In genomic region chr11:1054143-1055108, GRCh38 we compare ENCODE assay signal across 13 cellular contexts. TPM values are rescaled to one million over a fixed set of nuclear protein-coding genes. Genes with fewer than 3 reads are reported as not detected.
DNase-seq lines count a peak whose midpoint lies in the region; ATAC-seq and TF ChIP-seq lines count a peak whose summit lies in the region.
"Had no signal": no experiment of that assay in that cellular context is flagged by ENCODE, and none has a peak within 500 bp of the region (broad histone marks: within the 10 kb centered on the region; RNA-seq: fewer than 3 reads in every experiment).

No MANE protein-coding gene starts in this region.

- BruUV-seq in PC-3 (replicated peaks; lab: Mats Ljungman, UMichigan): TSS peak; percentile 87

- H3K36me3 ChIP-seq in PC-3 (ENCODE audit: low read depth, low read length): no peaks in the 10 kb centered on the region
- H3K36me3 ChIP-seq in transverse colon: no peaks in the 10 kb centered on the region

- no peak for ATAC-seq in left cardiac atrium
- ATAC-seq in Right ventricle myocardium inferior: no peak
- ATAC-seq in PC-3: peak; percentile 44
- no peak for ATAC-seq in HG03520 (IDR thresholded peaks at IDR 0.05; ENCODE audit: unreplicated experiment)
- ATAC-seq: stimulated activated naive CD8-positive, alpha-beta T cell treated with anti-CD3 and anti-CD28 coated beads, Interleukin-15, Interleukin-2, amounts not matched to agents 100 U/mL and 50 U/mL, for 24 hours had no signal

- peak; percentile 17 for DNase-seq in left cardiac atrium
- no peak for DNase-seq in Right ventricle myocardium inferior (ENCODE audit: missing footprints)
- peak; percentile 83 for DNase-seq in PC-3
- peak; percentile 46 for DNase-seq in iPS-NIHi11 (ENCODE audit: low spot score)
- peak; percentile 87 for DNase-seq in transverse colon
- DNase-seq in GM19240 (ENCODE audit: insufficient read length, low spot score): no peak
- no peak for DNase-seq in activated naive CD4-positive, alpha-beta T cell treated with anti-CD3 and anti-CD28 coated beads, Interleukin-2, amount 50 U/mL, for 16 hours
- DNase-seq: activated naive CD8-positive, alpha-beta T cell treated with anti-CD3 and anti-CD28 coated beads for 36 hours; NCI-H1105; nucleus accumbens; stimulated activated CD4-positive, alpha-beta T cell treated with anti-CD3 and anti-CD28 coated beads, Interleukin-4, amount 100 ng/mL, for 24 hours; stimulated activated naive CD8-positive, alpha-beta T cell treated with anti-CD3 and anti-CD28 coated beads, Interleukin-15, Interleukin-2, amounts not matched to agents 100 U/mL and 50 U/mL, for 24 hours had no signal

- WGBS in transverse colon (ENCODE audit: low coverage in 1 of 2), 2 donors: 31 to 60% methylated on average over 3 to 23 of the region's 25 CpGs

- H3K27me3 ChIP-seq in PC-3 (ENCODE audit: low read length): no peaks in the 10 kb centered on the region
- H3K27me3 ChIP-seq in transverse colon: peaks cover 30% of the 10 kb centered on the region

- H3K9ac ChIP-seq in PC-3 (ENCODE audit: low read length): peak overlapping the region; percentile 99

- TF ChIP-seq POLR2A in transverse colon (IDR thresholded peaks at IDR 0.05): peak; percentile 78

- POLR2A ChIA-PET in PC-3 (lab: Charles Lee; ENCODE audit: unreplicated experiment): interaction anchor here (0.6 to 1.7 kb wide), 5 partner anchors 14 to 156 kb away, joined by 3 to 38 read pairs (median 5); partner anchors contain the start of gene CHID1

- TF ChIP-seq EP300 in transverse colon (IDR thresholded peaks at IDR 0.05; ENCODE audit: low read depth): no peak

- H3K9me3 ChIP-seq in PC-3 (ENCODE audit: low read length): no peaks in the 10 kb centered on the region
- H3K9me3 ChIP-seq in transverse colon: no peaks in the 10 kb centered on the region

- in situ Hi-C loops in transverse colon (cut with MboI; ENCODE audit: low pct_ligation_motif_present in 1 of 4, low pct_unique_long_range_greater_than_20kb in 1 of 4, low sequenced_read_pairs in 3 of 4): no loop called here

- H3K4me2 ChIP-seq in PC-3 (ENCODE audit: low read length): peak overlapping the region; percentile 88

- H3K4me1 ChIP-seq in PC-3 (ENCODE audit: insufficient read depth, low read length) (peaks cover 40% of the 10 kb centered on the region), transverse colon (peaks cover 8 to 46% (median 25%) of the 10 kb centered on the region in 4 donors)

- H3K27ac ChIP-seq in PC-3 (ENCODE audit: low read length) (peak overlapping the region; percentile 99), transverse colon (peak overlapping the region; percentile 76 to 90 (median 84))

- H4K20me1 ChIP-seq in PC-3 (ENCODE audit: low read length): no peaks in the 10 kb centered on the region

- H3F3A ChIP-seq in PC-3 (ENCODE audit: low read length, unreplicated experiment): no peaks in the 10 kb centered on the region

- intact Hi-C loops in left cardiac atrium (cut with DNase I): loop anchor here in 1 of 2 donors (5.0 to 10.0 kb wide), 2 partner anchors 130 to 207 kb away; partner anchors contain the start of gene AP2A2
- intact Hi-C loops in Right ventricle myocardium inferior (cut with DNase I): loop anchor here (5.0 kb wide), 1 partner anchor 127 kb away; the partner anchor contains the start of gene AP2A2
- intact Hi-C loops in PC-3 (cut with micrococcal nuclease): loop anchor here (1.0 to 5.0 kb wide), 2 partner anchors 19 to 212 kb away; partner anchors contain the start of genes POLR2L and TSPAN4
- intact Hi-C loops in transverse colon (cut with DNase I; ENCODE audit: low total_unique reads): loop anchor here (10.0 kb wide), 1 partner anchor 200 kb away; no protein-coding TSS in a partner anchor

- H3K4me3 ChIP-seq in PC-3 (ENCODE audit: low read length) (peak overlapping the region; percentile 61), transverse colon (peak overlapping the region in 3 of 4 donors; percentile 4 to 25 (median 22))

- CTCF ChIA-PET in PC-3 (lab: Charles Lee): interaction anchor here (0.7 to 1.0 kb wide), 2 partner anchors 19 to 179 kb away, joined by 3 read pairs; no protein-coding TSS in a partner anchor

- no peaks in the 10 kb centered on the region for H3K79me2 ChIP-seq in PC-3 (ENCODE audit: low read length)

- no peak overlapping the region for H2AFZ ChIP-seq in PC-3 (ENCODE audit: low read length)

- H3K9me2 ChIP-seq in PC-3 (replicated peaks; ENCODE audit: low read length): no peaks in the 10 kb centered on the region

- TF ChIP-seq CTCF in PC-3 (conservative IDR thresholded peaks at IDR 0.05; ENCODE audit: low read depth, low read length): no peak; the same call in 1 of the 2 replicates
- peak in 3 of 5 experiments; percentile 17 to 52 (median 37) for TF ChIP-seq CTCF in transverse colon (IDR thresholded peaks at IDR 0.05)

RNA-seq across cellular contexts. Expression of gene MUC6, which starts 17.9 kb away (rescaled TPM):
- total RNA-seq in left cardiac atrium (not detected), Right ventricle myocardium inferior (not detected), PC-3 (2014; rRNA removed) (0.18 and 0.23 TPM in 2 replicates), transverse colon (not detected)
- total RNA-seq: activated naive CD8-positive, alpha-beta T cell treated with anti-CD3 and anti-CD28 coated beads for 36 hours had no signal

RNA-seq across cellular contexts. Expression of gene MUC2, which starts 20.2 kb away (rescaled TPM):
- total RNA-seq in left cardiac atrium (under 1 TPM in 1 of 2 donors, not detected in 1; 0.26 TPM), Right ventricle myocardium inferior (not detected), PC-3 (2014; rRNA removed) (0.26 and 0.40 TPM in 2 replicates), transverse colon (100 to 1,000 TPM; 269 to 910 (median 671) TPM)
- total RNA-seq: activated naive CD8-positive, alpha-beta T cell treated with anti-CD3 and anti-CD28 coated beads for 36 hours had no signal

Comparison
In these comparisons a context has a peak if more than half of its experiments do, and no peak if none do; other contexts are left out.
1. DNase-seq: peak in left cardiac atrium (single experiment), PC-3 (single experiment), iPS-NIHi11 (single experiment) and transverse colon (single experiment); none in Right ventricle myocardium inferior (single experiment), GM19240 (single experiment) and activated naive CD4-positive, alpha-beta T cell treated with anti-CD3 and anti-CD28 coated beads, Interleukin-2, amount 50 U/mL, for 16 hours (single experiment).
2. RNA of gene MUC2, which starts 20.2 kb away (total RNA-seq): 269 to 910 TPM in transverse colon; 0.26 TPM in left cardiac atrium, 0.26 to 0.40 TPM in PC-3 and not detected in Right ventricle myocardium inferior (single experiment); every median in the first group is over 100 times any median in the second.